ENCODE assay signal across 1 cellular context in genomic region chr10:97724341-97724941, GRCh38.
TF ChIP-seq lines count a peak whose summit lies in the region.

No MANE protein-coding gene starts in this region.

TF ChIP-seq in HEK293, 187 proteins besides CTCF, POLR2A, EP300 and RAD21 (continued from another document):
- no peak for TF ChIP-seq ZNF280D (tag by site-specific recombination; IDR thresholded peaks at IDR 0.05)
- peak; percentile 85 for TF ChIP-seq ZNF629 (tag by site-specific recombination; IDR thresholded peaks at IDR 0.05)
- no peak for TF ChIP-seq ZNF169 (tag by site-specific recombination; IDR thresholded peaks at IDR 0.05)
- TF ChIP-seq ZNF626 (tag by site-specific recombination; IDR thresholded peaks at IDR 0.05) = no peak
- no peak for TF ChIP-seq TRIM28 (IDR thresholded peaks at IDR 0.05; ENCODE audit: borderline replicate concordance, low read length)
- TF ChIP-seq ZNF473 (tag by site-specific recombination; IDR thresholded peaks at IDR 0.05) = no peak
- TF ChIP-seq ZSCAN5A (tag by site-specific recombination; IDR thresholded peaks at IDR 0.05) = no peak
- no peak for TF ChIP-seq ZNF521 (tag by site-specific recombination; IDR thresholded peaks at IDR 0.05)
- no peak for TF ChIP-seq ZNF280C (tag by site-specific recombination; IDR thresholded peaks at IDR 0.05)
- no peak for TF ChIP-seq ATF2 (tag by site-specific recombination; IDR thresholded peaks at IDR 0.05; ENCODE audit: low read depth)
- 0 out of 2 replicates have a peak, but pooled peaks have one; percentile 26 for TF ChIP-seq WT1 (tag by site-specific recombination; IDR thresholded peaks at IDR 0.05)
- 0 out of 2 replicates have a peak, but pooled peaks have one; percentile 10 for TF ChIP-seq ZBTB17 (tag by site-specific recombination; IDR thresholded peaks at IDR 0.05)
- TF ChIP-seq ZFP37 (tag by site-specific recombination; IDR thresholded peaks at IDR 0.05) = no peak
- TF ChIP-seq ZNF514 (tag by site-specific recombination; IDR thresholded peaks at IDR 0.05) = no peak
- no peak for TF ChIP-seq ZNF692 (tag by site-specific recombination; IDR thresholded peaks at IDR 0.05)
